Comparison of ENCODE assay signal across 18 cellular contexts in the genomic region with DNA sequence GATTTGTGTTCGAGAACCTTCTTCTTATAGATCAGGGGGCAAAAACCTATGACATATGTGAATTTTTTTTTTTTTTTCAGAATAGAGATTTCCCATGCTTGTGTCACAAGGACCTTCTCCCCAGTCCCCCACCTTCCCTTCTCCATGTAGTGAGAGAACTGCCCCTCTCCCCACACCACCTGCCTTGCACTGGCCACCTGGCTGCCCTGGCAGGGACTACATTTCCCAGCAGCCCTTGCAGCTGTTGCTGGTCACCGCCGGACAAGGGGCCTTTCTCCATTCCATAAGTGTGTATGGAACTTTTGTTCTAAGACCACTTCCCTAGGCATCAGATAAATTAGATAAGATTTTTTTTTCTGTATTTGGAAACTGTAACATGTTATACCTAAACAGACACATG. TPM values are rescaled to one million over a fixed set of nuclear protein-coding genes. Genes with fewer than 3 reads are reported as not detected.
DNase-seq lines count a peak whose midpoint lies in the region; ATAC-seq, FAIRE-seq and TF ChIP-seq lines count a peak whose summit lies in the region.
"Had no signal": no experiment of that assay in that cellular context is flagged by ENCODE, and none has a peak within 500 bp of the region (broad histone marks: within the 10 kb centered on the region; RNA-seq: fewer than 3 reads in every experiment).

No MANE protein-coding gene starts in this region.

- TF ChIP-seq CTCF in brain microvascular endothelial cell (IDR thresholded peaks at IDR 0.05; ENCODE audit: low read depth, low read length, missing control alignments): peak; percentile 26
- no peak for TF ChIP-seq CTCF in natural killer cell (IDR thresholded peaks at IDR 0.05)

- H3K27ac Mint-ChIP-seq in T-helper 1 cell treated with Interleukin-12 subunit alpha and Interleukin-12 subunit beta and Interleukin-4 antibody, amounts not matched to agents 30 μg/mL and 1 μg/mL, for 36 hours: peak overlapping the region; percentile 18
- peak overlapping the region; percentile 87 to 94 for H3K27ac Mint-ChIP-seq in natural killer cell
- H3K27ac Mint-ChIP-seq: activated B cell treated with CpG ODN at 0.5 μM for 24 hours had no signal

- no peak overlapping the region for H3K4me3 Mint-ChIP-seq in T-helper 1 cell treated with Interleukin-12 subunit alpha and Interleukin-12 subunit beta and Interleukin-4 antibody, amounts not matched to agents 30 μg/mL and 1 μg/mL, for 36 hours
- no peak overlapping the region for H3K4me3 Mint-ChIP-seq in natural killer cell
- H3K4me3 Mint-ChIP-seq: activated B cell treated with CpG ODN at 0.5 μM for 24 hours, naive B cell had no signal

- no peak for ATAC-seq in natural killer cell
- ATAC-seq: left lung had no signal

- peaks cover 50% of the 10 kb centered on the region for H3K36me3 Mint-ChIP-seq in T-helper 1 cell treated with Interleukin-12 subunit alpha and Interleukin-12 subunit beta and Interleukin-4 antibody, amounts not matched to agents 30 μg/mL and 1 μg/mL, for 36 hours (ENCODE audit: low read depth)
- H3K36me3 Mint-ChIP-seq in natural killer cell: no peaks in the 10 kb centered on the region

- no peaks in the 10 kb centered on the region for H3K27me3 Mint-ChIP-seq in T-helper 1 cell treated with Interleukin-12 subunit alpha and Interleukin-12 subunit beta and Interleukin-4 antibody, amounts not matched to agents 30 μg/mL and 1 μg/mL, for 36 hours (ENCODE audit: low read depth)
- no peaks in the 10 kb centered on the region for H3K27me3 Mint-ChIP-seq in natural killer cell (ENCODE audit: low read depth in 2 of 2)
- H3K27me3 Mint-ChIP-seq: activated B cell treated with CpG ODN at 0.5 μM for 24 hours, naive B cell had no signal

- H3K4me1 Mint-ChIP-seq in T-helper 1 cell treated with Interleukin-12 subunit alpha and Interleukin-12 subunit beta and Interleukin-4 antibody, amounts not matched to agents 30 μg/mL and 1 μg/mL, for 36 hours (ENCODE audit: low read depth): peaks cover 86% of the 10 kb centered on the region
- H3K4me1 Mint-ChIP-seq in natural killer cell: peaks cover 95 to 99% of the 10 kb centered on the region in 2 donors

- peak; percentile 49 for FAIRE-seq in G401.6 (lab: Jason Lieb, UNC)
- FAIRE-seq: GM19239 had no signal

- H3K27ac ChIP-seq in brain microvascular endothelial cell: no peak overlapping the region

- no peak overlapping the region for H3K4me3 ChIP-seq in brain microvascular endothelial cell (ENCODE audit: low read depth, low read length)
- H3K4me3 ChIP-seq: left lung, thoracic aorta had no signal

- peaks cover 13% of the 10 kb centered on the region for H3K36me3 ChIP-seq in brain microvascular endothelial cell (replicated peaks)
- H3K36me3 ChIP-seq: thoracic aorta had no signal

- DNase-seq in T-helper 1 cell: no peak
- no peak for DNase-seq in brain microvascular endothelial cell
- peak; percentile 12 for DNase-seq in natural killer cell
- DNase-seq in Ammon's horn (ENCODE audit: low spot score): no peak
- no peak for DNase-seq in 8988T
- DNase-seq in stimulated activated CD4-positive, alpha-beta T cell treated with anti-CD3 and anti-CD28 coated beads, Interleukin-15, amount 100 ng/mL, for 24 hours: no peak
- DNase-seq: activated B cell treated with CpG ODN at 0.5 μM for 24 hours, anterior cingulate cortex, naive B cell, NCI-H1930, NCI-H524 treated with DMSO at 0.1 percent for 48 hours, SW 1271 had no signal

- H3K27me3 ChIP-seq in brain microvascular endothelial cell (replicated peaks): no peaks in the 10 kb centered on the region
- H3K27me3 ChIP-seq: left lung had no signal

- in situ Hi-C loops in brain microvascular endothelial cell (cut with HindIII; ENCODE audit: low pct_ligation_motif_present, low sequenced_read_pairs): no loop called here

- intact Hi-C loops in natural killer cell (cut with micrococcal nuclease): no loop called here

- H3K9me3 Mint-ChIP-seq in T-helper 1 cell treated with Interleukin-12 subunit alpha and Interleukin-12 subunit beta and Interleukin-4 antibody, amounts not matched to agents 30 μg/mL and 1 μg/mL, for 36 hours: no peaks in the 10 kb centered on the region
- H3K9me3 Mint-ChIP-seq in natural killer cell: no peaks in the 10 kb centered on the region
- H3K9me3 Mint-ChIP-seq: naive B cell had no signal

RNA-seq across cellular contexts. Expression of gene MBP, which starts 22.2 kb away (rescaled TPM):
- total RNA-seq in natural killer cell: 100 to 1,000 TPM; 183 to 344 (median 325) TPM
- total RNA-seq: A673 had no signal
